1 cellular context compared by ENCODE assay signal in the genomic region with DNA sequence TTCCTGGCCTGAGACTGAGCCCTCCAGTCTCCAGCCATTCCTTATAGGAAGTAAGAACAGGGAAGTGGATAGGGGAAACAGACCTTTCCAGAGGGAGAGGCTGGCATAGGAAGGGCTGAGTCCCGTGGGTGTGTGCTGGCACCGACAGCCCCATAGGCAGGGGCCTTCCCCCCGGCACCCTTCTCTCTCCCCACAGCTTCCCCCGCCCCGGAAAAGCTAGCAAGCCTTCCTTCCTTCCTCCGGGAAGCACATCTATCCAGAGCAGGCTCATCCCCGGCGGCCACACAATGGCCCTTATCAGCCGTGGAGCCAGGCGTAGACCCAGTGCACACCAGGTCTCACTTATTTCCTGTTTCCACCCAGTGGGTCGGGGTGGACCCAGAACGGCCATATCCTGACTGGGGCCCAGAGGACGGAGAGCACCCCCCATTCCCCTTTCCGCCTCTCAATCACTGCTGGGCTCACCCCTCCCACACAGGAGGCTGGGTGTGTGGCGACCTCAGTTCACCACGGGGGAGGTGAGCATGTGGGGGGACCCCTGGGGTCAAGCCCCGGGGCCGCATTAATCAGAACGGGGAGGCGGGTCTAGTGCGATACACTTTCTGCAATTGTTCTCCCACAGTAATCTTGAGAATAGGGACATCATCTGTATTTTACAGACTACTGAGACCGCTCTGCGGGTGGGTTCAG.
TF ChIP-seq lines count a peak whose summit lies in the region.

No MANE protein-coding gene starts in this region.

TF ChIP-seq in H1, 55 proteins besides CTCF, POLR2A, EP300 and RAD21:
- no peak for TF ChIP-seq SRF (IDR thresholded peaks at IDR 0.05; ENCODE audit: low read depth, low read length)
